ENCODE assay signal across 8 cellular contexts in genomic region chr16:1929105-1929504, GRCh38. TPM values are rescaled to one million over a fixed set of nuclear protein-coding genes. Genes with fewer than 3 reads are reported as not detected.
A peak's percentile ranks its signal among the peaks of the same experiment; 100 is the strongest.
DNase-seq lines count a peak whose midpoint lies in the region; ATAC-seq and TF ChIP-seq lines count a peak whose summit lies in the region.

No MANE protein-coding gene starts in this region.

- H3K36me3 ChIP-seq in BJ (ENCODE audit: control insufficient read depth, insufficient read depth, low read length), result no peaks in the 10 kb centered on the region
- no peaks in the 10 kb centered on the region for H3K36me3 ChIP-seq in colonic mucosa
- no peaks in the 10 kb centered on the region for H3K36me3 ChIP-seq in mucosa of descending colon (ENCODE audit: low read depth)

- no peaks in the 10 kb centered on the region for H3K27me3 ChIP-seq in BJ (ENCODE audit: control insufficient read depth, insufficient read depth, low read length)
- no peaks in the 10 kb centered on the region for H3K27me3 ChIP-seq in colonic mucosa

- POLR2A ChIA-PET in BJ (lab: Charles Lee), result interaction anchor here (0.6 kb wide), 1 partner anchor 211 kb away, joined by 3 read pairs; no protein-coding TSS in a partner anchor

- H3K9me3 ChIP-seq in colonic mucosa (no peaks in the 10 kb centered on the region), mucosa of descending colon (no peaks in the 10 kb centered on the region)

- H3K27ac ChIP-seq in colonic mucosa, result peak overlapping the region; percentile 19

- intact Hi-C loops in colonic mucosa (cut with DNase I) (loop anchor here (2.0 kb wide), 1 partner anchor 64 kb away; no protein-coding TSS in a partner anchor), mucosa of descending colon (cut with DNase I, micrococcal nuclease) (loop anchor here (5.0 to 10.0 kb wide), 2 partner anchors 64 to 67 kb away; no protein-coding TSS in a partner anchor)

- CTCF ChIA-PET in BJ (lab: Yijun Ruan, JAX), result interaction anchor here (0.6 to 4.5 kb wide), 26 partner anchors 8 to 311 kb away, joined by 3 to 48 read pairs (median 5); partner anchors contain the start of genes MEIOB, MSRB1 and RPS2

- peak; percentile 11 for ATAC-seq in GM21515 (IDR thresholded peaks at IDR 0.05; ENCODE audit: unreplicated experiment)
- ATAC-seq in mucosa of descending colon, result peak; percentile 62
- no peak for ATAC-seq in HG03439 (IDR thresholded peaks at IDR 0.05; ENCODE audit: unreplicated experiment)

- H3K4me3 ChIP-seq in BJ (ENCODE audit: low read depth, low read length) (peak overlapping the region; percentile 54), colonic mucosa (peak overlapping the region; percentile 49), mucosa of descending colon (peak overlapping the region; percentile 24)

- peak overlapping the region; percentile 46 for H3K9ac ChIP-seq in colonic mucosa (ENCODE audit: low read depth in 2 of 2, low read length in 2 of 2)

- H3K4me1 ChIP-seq in colonic mucosa (no peaks in the 10 kb centered on the region), mucosa of descending colon (ENCODE audit: low read depth) (peaks cover 13% of the 10 kb centered on the region)

- TF ChIP-seq CTCF in BJ (IDR thresholded peaks at IDR 0.05; ENCODE audit: insufficient read depth, low read depth, low read length), result no peak
- TF ChIP-seq CTCF in colonic mucosa (IDR thresholded peaks at IDR 0.05), result no peak
- no peak for TF ChIP-seq CTCF in mucosa of descending colon (IDR thresholded peaks at IDR 0.05)

- DNase-seq in BJ (ENCODE audit: low read depth) (no peak), NOMO-1 treated with DMSO at 0.1 percent for 48 hours (lab: John Stamatoyannopoulos, UW; ENCODE audit: unreplicated experiment) (peak; percentile 41), colonic mucosa (peak; percentile 41), mucosa of descending colon (peak in 2 of 3 donors; percentile 62 to 71), SKM-1 (lab: John Stamatoyannopoulos, UW; ENCODE audit: unreplicated experiment) (no peak), NCI-H1048 (lab: John Stamatoyannopoulos, UW) (no peak)

RNA-seq across cellular contexts. Expression of gene HS3ST6, which starts 10.9 kb away (rescaled TPM):
- not detected in 2 replicates for polyA plus RNA-seq in BJ (2011; rRNA removed)
- polyA minus RNA-seq in BJ (2011; rRNA and poly(A)+ RNA removed), result not detected in 2 replicates
- under 1 TPM; 0.59 to 0.82 TPM for total RNA-seq in colonic mucosa
- 1 to 10 TPM; 2.5 to 3.1 (median 2.6) TPM for total RNA-seq in mucosa of descending colon

RNA-seq across cellular contexts. Expression of gene MSRB1, which starts 13.9 kb away (rescaled TPM):
- polyA plus RNA-seq in BJ (2011; rRNA removed), result 44.4 and 61.9 TPM in 2 replicates
- 25.0 and 57.9 TPM in 2 replicates for polyA minus RNA-seq in BJ (2011; rRNA and poly(A)+ RNA removed)
- total RNA-seq in colonic mucosa (10 to 100 TPM; 33.0 to 61.2 TPM), mucosa of descending colon (10 to 100 TPM; 34.8 to 46.3 (median 40.5) TPM)

RNA-seq across cellular contexts. Expression of gene RPL3L, which starts 25.4 kb away (rescaled TPM):
- not detected in 2 replicates for polyA plus RNA-seq in BJ (2011; rRNA removed)
- not detected in 2 replicates for polyA minus RNA-seq in BJ (2011; rRNA and poly(A)+ RNA removed)
- total RNA-seq in colonic mucosa, result not detected
- not detected for total RNA-seq in mucosa of descending colon

RNA-seq across cellular contexts. Expression of gene NDUFB10, which starts 30.2 kb away (rescaled TPM):
- polyA plus RNA-seq in BJ (2011; rRNA removed), result 155 and 183 TPM in 2 replicates
- 109 and 122 TPM in 2 replicates for polyA minus RNA-seq in BJ (2011; rRNA and poly(A)+ RNA removed)
- total RNA-seq in colonic mucosa (100 to 1,000 TPM; 219 to 272 TPM), mucosa of descending colon (100 to 1,000 TPM; 204 to 212 (median 210) TPM)

RNA-seq across cellular contexts. Expression of gene RPS2, which starts 35.5 kb away (rescaled TPM):
- polyA plus RNA-seq in BJ (2011; rRNA removed), result 3,098 and 4,041 TPM in 2 replicates
- 2,585 and 4,088 TPM in 2 replicates for polyA minus RNA-seq in BJ (2011; rRNA and poly(A)+ RNA removed)
- 1,000 to 10,000 TPM; 1,996 to 2,736 TPM for total RNA-seq in colonic mucosa
- total RNA-seq in mucosa of descending colon, result 1,000 to 10,000 TPM; 1,284 to 2,138 (median 1,849) TPM

Comparison
In these comparisons a context has a peak if more than half of its experiments do, and no peak if none do; other contexts are left out.
1. DNase-seq: peak in NOMO-1 treated with DMSO at 0.1 percent for 48 hours (single experiment), colonic mucosa (single experiment) and mucosa of descending colon (2 of 3); none in BJ (single experiment), SKM-1 (single experiment) and NCI-H1048 (single experiment).
2. Peak in every context shown above with its lines, with median percentiles within 50 percentile points of each other: H3K4me3 ChIP-seq.